In the genomic region with DNA sequence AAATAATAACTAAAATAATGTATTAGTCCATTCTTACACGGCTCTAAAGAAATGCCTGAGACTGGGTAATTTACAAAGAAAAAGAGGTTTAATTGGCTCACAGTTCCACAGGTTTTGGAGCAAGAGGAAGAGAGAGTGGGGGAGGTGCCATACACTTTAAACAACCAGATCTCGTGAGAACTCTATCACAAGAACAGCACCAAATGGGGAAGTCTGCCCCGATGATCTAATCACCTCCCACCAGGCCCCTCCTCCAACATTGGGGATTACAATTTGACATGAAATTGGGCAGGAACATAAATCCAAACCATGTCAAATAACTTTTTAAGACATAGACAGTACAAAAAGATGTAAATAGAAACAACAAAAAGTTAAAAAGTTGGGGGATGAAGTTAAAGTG, we compare ENCODE assay signal across 27 cellular contexts.
DNase-seq lines count a peak whose midpoint lies in the region; ATAC-seq, FAIRE-seq and TF ChIP-seq lines count a peak whose summit lies in the region.
"Had no signal": no experiment of that assay in that cellular context is flagged by ENCODE, and none has a peak within 500 bp of the region (broad histone marks: within the 10 kb centered on the region; RNA-seq: fewer than 3 reads in every experiment).

No MANE protein-coding gene starts in this region.

- DNase-seq in CD1c-positive myeloid dendritic cell (ENCODE audit: extremely low spot score) = peak; percentile 86
- DNase-seq in GM19239 (ENCODE audit: insufficient read length, low spot score) = no peak
- peak; percentile 40 for DNase-seq in MV-4-11 (lab: John Stamatoyannopoulos, UW)
- no peak for DNase-seq in left lung
- DNase-seq in Caco-2 = no peak
- no peak for DNase-seq in NCI-H2227 treated with DMSO at 0.1 percent for 48 hours (lab: John Stamatoyannopoulos, UW)
- no peak for DNase-seq in D721Med (ENCODE audit: insufficient read length, low spot score)
- DNase-seq in NCI-H748 treated with DMSO at 0.1 percent for 48 hours (lab: John Stamatoyannopoulos, UW) = no peak
- DNase-seq: BE2C; CD4-positive, CD25-positive, alpha-beta regulatory T cell; COR-L47; DND-41; GM23248; HCEC 1CT; IMR-90; Karpas-422; NCI-H1092; NCI-H1436; NCI-H187 treated with DMSO at 0.1 percent for 48 hours; NCI-H226; NCI-H524; NCI-H82; PC-3; RPMI8226; SHP77 had no signal

- intact Hi-C loops in left lung (cut with DNase I) (no loop called here), Caco-2 (cut with micrococcal nuclease; ENCODE audit: unreplicated experiment) (no loop called here)

- no TSS peak for BruUV-seq in Caco-2 (replicated peaks; lab: Mats Ljungman, UMichigan)

- no peak overlapping the region for H3K27ac Mint-ChIP-seq in Caco-2 (ENCODE audit: unreplicated experiment)
- H3K27ac Mint-ChIP-seq: CD4-positive, CD25-positive, alpha-beta regulatory T cell; T-helper 1 cell treated with Interleukin-12 subunit alpha and Interleukin-12 subunit beta and Interleukin-4 antibody, amounts not matched to agents 30 μg/mL and 1 μg/mL, for 36 hours had no signal

- POLR2A ChIA-PET in Caco-2 (lab: Charles Lee) = no interaction called here

- H3K4me1 ChIP-seq in left lung (peaks cover 0 to 17% of the 10 kb centered on the region in 2 donors), Caco-2 (no peaks in the 10 kb centered on the region)
- H3K4me1 ChIP-seq: BE2C had no signal

- no peak overlapping the region for H3K27ac ChIP-seq in left lung
- H3K27ac ChIP-seq: GM23248 had no signal

- H3K36me3 ChIP-seq in left lung (peaks cover 0 to 5% of the 10 kb centered on the region in 2 donors), Caco-2 (ENCODE audit: control insufficient read depth, insufficient read depth, low read length) (no peaks in the 10 kb centered on the region)
- H3K36me3 ChIP-seq: BE2C had no signal

- H3K36me3 Mint-ChIP-seq in Caco-2 (ENCODE audit: insufficient read depth, unreplicated experiment) = no peaks in the 10 kb centered on the region
- H3K36me3 Mint-ChIP-seq: CD4-positive, CD25-positive, alpha-beta regulatory T cell had no signal

- CTCF ChIA-PET in Caco-2 (lab: Charles Lee) = no interaction called here

- no peak overlapping the region for H3K4me3 ChIP-seq in left lung
- no peak overlapping the region for H3K4me3 ChIP-seq in Caco-2 (ENCODE audit: low read depth, low read length)
- H3K4me3 ChIP-seq: GM23248 had no signal

- no peaks in the 10 kb centered on the region for H3K9me3 Mint-ChIP-seq in Caco-2 (ENCODE audit: unreplicated experiment)

- H3K27me3 ChIP-seq in left lung (no peaks in the 10 kb centered on the region), Caco-2 (replicated peaks; ENCODE audit: control insufficient read depth, insufficient read depth, low read length) (no peaks in the 10 kb centered on the region)
- H3K27me3 ChIP-seq: BE2C had no signal

- H3K9me3 ChIP-seq in left lung (peaks cover 0 to 12% of the 10 kb centered on the region in 2 donors), Caco-2 (no peaks in the 10 kb centered on the region)
- H3K9me3 ChIP-seq: BE2C had no signal

- peak; percentile 24 for ATAC-seq in left lung
- ATAC-seq: PC-3 had no signal

- no peaks in the 10 kb centered on the region for H3K4me1 Mint-ChIP-seq in Caco-2 (ENCODE audit: low read depth, unreplicated experiment)
- H3K4me1 Mint-ChIP-seq: CD4-positive, CD25-positive, alpha-beta regulatory T cell had no signal

- TF ChIP-seq CTCF in left lung (IDR thresholded peaks at IDR 0.05) (no peak), Caco-2 (IDR thresholded peaks at IDR 0.05; ENCODE audit: insufficient read depth in 1 of 2, low read depth in 1 of 2, low read length in 1 of 2, severe bottlenecking in 1 of 2, unreplicated experiment in 1 of 2) (no peak), D721Med (IDR thresholded peaks at IDR 0.05; ENCODE audit: insufficient read depth, missing control alignments) (no peak)

- FAIRE-seq in GM19239 (lab: Jason Lieb, UNC) (peak; percentile 74), D721Med (lab: Jason Lieb, UNC) (no peak)
- FAIRE-seq: GM18507 had no signal

- H3K27me3 Mint-ChIP-seq in Caco-2 (ENCODE audit: insufficient read depth, unreplicated experiment) = no peaks in the 10 kb centered on the region

- H3K4me3 Mint-ChIP-seq in Caco-2 (ENCODE audit: unreplicated experiment) = no peak overlapping the region
- H3K4me3 Mint-ChIP-seq: CD4-positive, CD25-positive, alpha-beta regulatory T cell; T-helper 1 cell treated with Interleukin-12 subunit alpha and Interleukin-12 subunit beta and Interleukin-4 antibody, amounts not matched to agents 30 μg/mL and 1 μg/mL, for 36 hours had no signal

Comparison
In these comparisons a context has a peak if more than half of its experiments do, and no peak if none do; other contexts are left out.
1. DNase-seq: peak in CD1c-positive myeloid dendritic cell (single experiment) and MV-4-11 (single experiment); none in GM19239 (single experiment), left lung (0 of 2), Caco-2 (0 of 2), NCI-H2227 treated with DMSO at 0.1 percent for 48 hours (single experiment), D721Med (single experiment) and NCI-H748 treated with DMSO at 0.1 percent for 48 hours (single experiment).